In the genomic region with DNA sequence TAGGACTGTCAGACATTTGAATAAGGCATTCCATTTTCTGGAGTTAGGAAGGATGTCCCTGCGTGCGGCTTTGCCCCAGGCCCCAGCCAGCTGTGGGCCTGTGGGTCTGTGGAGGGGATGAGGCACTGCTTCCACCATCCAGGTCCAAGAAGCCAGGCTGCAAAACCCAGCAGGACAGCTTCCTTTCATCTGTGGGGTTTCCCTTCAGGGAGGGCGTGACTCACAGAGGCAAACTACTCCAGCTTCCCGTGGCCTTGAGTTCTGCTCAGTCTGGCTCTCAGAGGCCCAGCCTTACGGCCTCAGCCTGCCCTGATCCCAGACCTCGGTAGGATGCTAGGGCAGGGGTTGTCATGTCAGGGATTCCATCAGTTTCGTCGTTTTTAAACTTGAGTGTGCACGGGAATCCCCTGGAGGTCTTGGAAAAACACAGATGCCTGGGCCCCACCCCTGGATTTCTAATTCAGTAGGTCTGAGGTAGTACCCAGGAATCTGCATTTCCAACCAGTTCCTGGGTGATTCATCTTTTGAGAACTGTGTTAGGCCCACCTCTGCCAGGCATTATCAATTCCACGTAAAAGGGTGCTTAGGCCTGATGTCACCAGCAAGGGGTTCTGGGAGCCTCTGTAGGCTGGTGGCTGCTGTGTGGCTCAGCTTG, we compare ENCODE assay signal across 11 cellular contexts. TPM values are rescaled to one million over a fixed set of nuclear protein-coding genes. Genes with fewer than 3 reads are reported as not detected.
A peak's percentile ranks its signal among the peaks of the same experiment; 100 is the strongest.
DNase-seq lines count a peak whose midpoint lies in the region; ATAC-seq, FAIRE-seq and TF ChIP-seq lines count a peak whose summit lies in the region.
"Had no signal": no experiment of that assay in that cellular context is flagged by ENCODE, and none has a peak within 500 bp of the region (broad histone marks: within the 10 kb centered on the region; RNA-seq: fewer than 3 reads in every experiment).

No MANE protein-coding gene starts in this region.

- no peak overlapping the region for H4K91ac ChIP-seq in H1 (replicated peaks; ENCODE audit: insufficient read length, low read length)

- peak in 3 of 5 donors; percentile 5 to 16 (median 12) for DNase-seq in heart left ventricle
- DNase-seq in heart right ventricle: no peak
- no peak for DNase-seq in T-helper 17 cell
- no peak for DNase-seq in H1 (ENCODE audit: low read depth in 1 of 2, low spot score in 2 of 2)
- DNase-seq in stomach: no peak
- DNase-seq in DMS153 treated with DMSO at 0.1 percent for 48 hours (lab: John Stamatoyannopoulos, UW; ENCODE audit: unreplicated experiment): no peak
- no peak for DNase-seq in GM03348 (ENCODE audit: low spot score)
- DNase-seq: activated T-cell treated with anti-CD3 and anti-CD28 coated beads, Interleukin-2, amount 50 U/mL, for 1 hour; kidney; NCI-H2029 had no signal

- no peak for TF ChIP-seq POLR2A in heart left ventricle (IDR thresholded peaks at IDR 0.05)
- TF ChIP-seq POLR2A in H1 (IDR thresholded peaks at IDR 0.05; ENCODE audit: control extremely low read depth in 1 of 2, low read depth in 2 of 2, low read length in 2 of 2): no peak
- TF ChIP-seq POLR2A in stomach (IDR thresholded peaks at IDR 0.05): no peak

- H2BK20ac ChIP-seq in H1 (ENCODE audit: low read length): no peak overlapping the region

- H3K27ac Mint-ChIP-seq in T-helper 17 cell: no peak overlapping the region

- H3K9me3 ChIP-seq in heart left ventricle (no peaks in the 10 kb centered on the region), heart right ventricle (no peaks in the 10 kb centered on the region), T-helper 17 cell (ENCODE audit: control insufficient read depth, low read length, poor library complexity, severe bottlenecking) (no peaks in the 10 kb centered on the region), H1 (ENCODE audit: insufficient read depth in 2 of 2, low read depth in 1 of 2, low read length in 1 of 2) (no peaks in the 10 kb centered on the region), stomach (no peaks in the 10 kb centered on the region)

- H3K18ac ChIP-seq in H1 (ENCODE audit: extremely low read depth, low read length): no peak overlapping the region; the same call in 1 of the 2 replicates

- H2AFZ ChIP-seq in H1 (ENCODE audit: low read length): no peak overlapping the region

- H3K9ac ChIP-seq in H1 (replicated peaks in 1 of 4; ENCODE audit: extremely low read depth in 1 of 4, low read depth in 3 of 4, low read length in 3 of 4): no peak overlapping the region

- H3K27me3 Mint-ChIP-seq in T-helper 17 cell: no peaks in the 10 kb centered on the region

- TF ChIP-seq EP300 in H1 (IDR thresholded peaks at IDR 0.05; ENCODE audit: borderline replicate concordance in 1 of 2, low read depth in 2 of 2, low read length in 2 of 2) (no peak), stomach (IDR thresholded peaks at IDR 0.05) (no peak)

- no peak overlapping the region for H3K4ac ChIP-seq in H1 (replicated peaks; ENCODE audit: insufficient read length, low read depth, low read length)

- CTCF ChIA-PET in H1 (lab: Charles Lee; ENCODE audit: partially characterized antibody): interaction anchor here (1.0 to 5.0 kb wide), 4 partner anchors 38 to 184 kb away, joined by 3 to 25 read pairs (median 5); no protein-coding TSS in a partner anchor

- H4K20me1 ChIP-seq in H1 (replicated peaks in 1 of 2; ENCODE audit: control insufficient read depth in 1 of 2, insufficient read depth in 2 of 2, low read length in 2 of 2): no peaks in the 10 kb centered on the region

- no peak for FAIRE-seq in H1 (lab: Jason Lieb, UNC)
- FAIRE-seq: kidney had no signal

- H2AK5ac ChIP-seq in H1 (ENCODE audit: low read depth, low read length): no peak overlapping the region

- H3K4me3 ChIP-seq in heart left ventricle: no peak overlapping the region
- no peak overlapping the region for H3K4me3 ChIP-seq in heart right ventricle
- no peak overlapping the region for H3K4me3 ChIP-seq in H1 (ENCODE audit: extremely low read depth in 1 of 4, insufficient read depth in 2 of 4, low read depth in 3 of 4, low read length in 4 of 4)
- H3K4me3 ChIP-seq in stomach: no peak overlapping the region

- H3K23me2 ChIP-seq in H1 (ENCODE audit: low read depth, low read length): no peaks in the 10 kb centered on the region; the same call in 1 of the 2 replicates

- no peak overlapping the region for H3K23ac ChIP-seq in H1 (ENCODE audit: insufficient read length)

- H2BK12ac ChIP-seq in H1 (ENCODE audit: low read depth, low read length): no peak overlapping the region

- no peak overlapping the region for H4K8ac ChIP-seq in H1 (ENCODE audit: extremely low read depth, insufficient read depth, low read length)

- H3K36me3 ChIP-seq in heart left ventricle (no peaks in the 10 kb centered on the region), heart right ventricle (no peaks in the 10 kb centered on the region), H1 (ENCODE audit: control insufficient read depth in 2 of 4, insufficient read depth in 4 of 4, low read length in 3 of 4) (no peaks in the 10 kb centered on the region), stomach (no peaks in the 10 kb centered on the region)

- H3K4me3 Mint-ChIP-seq in T-helper 17 cell: no peak overlapping the region

- H3K56ac ChIP-seq in H1 (replicated peaks; ENCODE audit: insufficient read length, low read depth, low read length): no peak overlapping the region

- H3K27me3 ChIP-seq in heart left ventricle: no peaks in the 10 kb centered on the region
- no peaks in the 10 kb centered on the region for H3K27me3 ChIP-seq in heart right ventricle
- no peaks in the 10 kb centered on the region; a peak in 2 of 7 replicates for H3K27me3 ChIP-seq in H1 (replicated peaks in 1 of 4; ENCODE audit: control insufficient read depth in 3 of 4, extremely low read depth in 1 of 4, insufficient read depth in 3 of 4, low read length in 3 of 4)
- no peaks in the 10 kb centered on the region for H3K27me3 ChIP-seq in stomach

- no peak overlapping the region for H2BK5ac ChIP-seq in H1 (ENCODE audit: low read depth, low read length)

- H3K36me3 Mint-ChIP-seq in T-helper 17 cell (ENCODE audit: low read depth): no peaks in the 10 kb centered on the region

- H3K14ac ChIP-seq in H1 (ENCODE audit: insufficient read length): no peak overlapping the region

- H2BK120ac ChIP-seq in H1 (replicated peaks; ENCODE audit: low read depth, low read length): no peak overlapping the region

- H3K4me2 ChIP-seq in H1 (ENCODE audit: insufficient read depth in 1 of 2, low read depth in 2 of 2, low read length in 2 of 2): no peak overlapping the region

- H2BK15ac ChIP-seq in H1 (ENCODE audit: low read length): no peak overlapping the region

- H3K79me1 ChIP-seq in H1 (ENCODE audit: low read depth, low read length): no peaks in the 10 kb centered on the region

- no peaks in the 10 kb centered on the region for H3K79me2 ChIP-seq in H1 (ENCODE audit: control insufficient read depth in 1 of 2, insufficient read depth in 2 of 2, low read length in 2 of 2)

- H3K27ac ChIP-seq in heart left ventricle (no peak overlapping the region), heart right ventricle (no peak overlapping the region), H1 (ENCODE audit: low read depth, low read length) (no peak overlapping the region), stomach (peak overlapping the region in 4 of 5 donors; percentile 43 to 77 (median 54))

- 74 to 82% (median 77%) methylated on average over 10 of the region's 10 CpGs for WGBS in heart left ventricle, 4 donors
- WGBS in heart right ventricle, 2 donors: 70 to 77% methylated on average over 10 of the region's 10 CpGs
- WGBS in H1 (ENCODE audit: extremely low coverage in 1 of 2, insufficient coverage in 1 of 2, insufficient read length in 1 of 2, insufficient replicate concordance in 2 of 2, low coverage in 1 of 2, low lambda C conversion rate in 2 of 2, missing lambda C conversion rate in 1 of 2), 2 experiments: 83% methylated on average over 10 of the region's 10 CpGs; no CpG with 5 or more reads in 1 of the 2 experiments
- 66 to 74% (median 69%) methylated on average over 10 of the region's 10 CpGs for WGBS in stomach, 5 donors

- H4K5ac ChIP-seq in H1 (ENCODE audit: insufficient read length, low read depth, low read length): no peak overlapping the region

- POLR2A ChIA-PET in H1 (lab: Charles Lee; ENCODE audit: partially characterized antibody): interaction anchor here (1.6 kb wide), 1 partner anchor 33 kb away, joined by 5 read pairs; no protein-coding TSS in a partner anchor

- H3K4me1 Mint-ChIP-seq in T-helper 17 cell: peaks cover 28% of the 10 kb centered on the region

- TF ChIP-seq RAD21 in H1 (IDR thresholded peaks at IDR 0.05 in 1 of 2, conservative IDR thresholded peaks at IDR 0.05 in 1 of 2; ENCODE audit: low read depth in 2 of 2, low read length in 2 of 2): no peak

- intact Hi-C loops in heart left ventricle (cut with DNase I) (no loop called here), heart right ventricle (cut with DNase I) (no loop called here), stomach (cut with DNase I; ENCODE audit: low total_unique reads) (no loop called here)

- TF ChIP-seq CTCF in heart left ventricle (IDR thresholded peaks at IDR 0.05) (no peak), heart right ventricle (IDR thresholded peaks at IDR 0.05) (no peak), H1 (IDR thresholded peaks at IDR 0.05; ENCODE audit: control extremely low read depth in 1 of 3, insufficient read depth in 1 of 3, low read depth in 1 of 3, low read length in 3 of 3) (no peak), stomach (IDR thresholded peaks at IDR 0.05) (no peak)

- no peak for ATAC-seq in heart left ventricle
- no peak for ATAC-seq in heart right ventricle
- ATAC-seq in T-helper 17 cell: peak; percentile 50
- no peak for ATAC-seq in GM21737 (IDR thresholded peaks at IDR 0.05; ENCODE audit: unreplicated experiment)

- H3K4me1 ChIP-seq in heart left ventricle (no peaks in the 10 kb centered on the region), heart right ventricle (peaks cover 0 to 14% (median 0%) of the 10 kb centered on the region in 9 donors), H1 (replicated peaks in 1 of 4; ENCODE audit: control insufficient read depth in 3 of 4, insufficient read depth in 4 of 4, low read length in 3 of 4) (peaks cover 0 to 9% (median 1%) of the 10 kb centered on the region in 4 experiments; a peak in 2 of 7 replicates), stomach (peaks cover 15 to 63% (median 41%) of the 10 kb centered on the region in 4 donors)

RNA-seq across cellular contexts. Expression of a gene that starts 32.3 kb away (rescaled TPM):
- total RNA-seq in heart left ventricle (10 to 100 TPM in 8 of 9 donors, 1 to 10 TPM in 1; 7.9 to 21.6 (median 15.1) TPM), heart right ventricle (10 to 100 TPM in 6 of 10 donors, 1 to 10 TPM in 4; 3.1 to 23.1 (median 13.0) TPM), T-helper 17 cell (100 to 1,000 TPM; 129 to 173 TPM), stomach (10 to 100 TPM in 4 of 5 donors, 1 to 10 TPM in 1; 9.0 to 28.1 (median 14.7) TPM)
- polyA plus RNA-seq in heart left ventricle (1 to 10 TPM; 3.7 to 9.6 TPM), heart right ventricle (1 to 10 TPM; 3.1 to 4.0 TPM), H1 (2011; rRNA removed) (0.38 TPM in 2 replicates), stomach (1 to 10 TPM; 6.0 to 9.5 (median 8.3) TPM)
- total RNA-seq in H1 (2021; fragmentation: NEBNext Ultra II Directional; extraction: Animal tissue kit (Norgen Biotek cat#: 25700)): 0.75 and 0.99 TPM in 2 replicates
- polyA plus RNA-seq in H1 (2011; cell fraction: cytosol; rRNA removed): 0.37 TPM
- polyA plus RNA-seq in H1 (2011; cell fraction: nucleus; rRNA removed): 0.19 TPM
- 0.36 to 0.50 TPM (median 0.44 TPM) in 4 replicates for polyA plus RNA-seq in H1 (2012, experiment 1 of 2)
- 0.08 TPM for polyA plus RNA-seq in H1 (2012, experiment 2 of 2)
- 0.24 TPM for polyA plus RNA-seq in H1 (2013, experiment 1 of 2)
- polyA plus RNA-seq in H1 (2013, experiment 2 of 2): 0.22 TPM
- polyA minus RNA-seq in H1 (2011; rRNA and poly(A)+ RNA removed): 1.6 and 2.4 TPM in 2 replicates
- 0.95 TPM for polyA minus RNA-seq in H1 (2011; cell fraction: cytosol; rRNA and poly(A)+ RNA removed)
- 1.1 TPM for polyA minus RNA-seq in H1 (2011; cell fraction: nucleus; rRNA and poly(A)+ RNA removed)

Comparison
In these comparisons a context has a peak if more than half of its experiments do, and no peak if none do; other contexts are left out.
1. DNase-seq: peak in heart left ventricle (3 of 5); none in heart right ventricle (0 of 2), T-helper 17 cell (0 of 3), H1 (0 of 2), stomach (single experiment), DMS153 treated with DMSO at 0.1 percent for 48 hours (single experiment) and GM03348 (single experiment).
2. H3K27ac ChIP-seq: peak in stomach (4 of 5); none in heart left ventricle (0 of 12), heart right ventricle (0 of 10) and H1 (single experiment).
3. RNA of a gene that starts 32.3 kb away (total RNA-seq): 129 to 173 TPM in T-helper 17 cell; 7.9 to 21.6 TPM in heart left ventricle, 3.1 to 23.1 TPM in heart right ventricle, 9.0 to 28.1 TPM in stomach and 0.75 to 0.99 TPM in H1; every median in the first group is over 4 times any median in the second.